ENCODE assay signal across 22 cellular contexts in genomic region chr1:7987528-7987927, GRCh38. TPM values are rescaled to one million over a fixed set of nuclear protein-coding genes. Genes with fewer than 3 reads are reported as not detected.
"Had no signal": no experiment of that assay in that cellular context is flagged by ENCODE, and none has a peak within 500 bp of the region (broad histone marks: within the 10 kb centered on the region; RNA-seq: fewer than 3 reads in every experiment).

No MANE protein-coding gene starts in this region.

- H3K27ac ChIP-seq: coronary artery, hepatocyte, neural progenitor cell, pancreas, prostate gland, right lobe of liver, tibial artery had no signal

- H3K9ac ChIP-seq: neural progenitor cell had no signal

- H3K27ac Mint-ChIP-seq: natural killer cell treated with Interleukin-12 subunit alpha and Interleukin-12 subunit beta and Interleukin-15 and Interleukin-18, amount 100 ng/mL, for 72 hours; neural progenitor cell; stimulated activated effector memory CD8-positive, alpha-beta T cell treated with anti-CD3 and anti-CD28 coated beads, Interleukin-12 subunit alpha, Interleukin-12 subunit beta, amount 100 ng/mL, for 72 hours had no signal

- DNase-seq: effector CD4-positive, alpha-beta T cell; foreskin melanocyte; head of caudate nucleus; left colon; left ventricle myocardium superior; mesenchymal stem cell; midbrain; occipital lobe; pancreas; right lobe of liver; stimulated activated CD4-positive, alpha-beta T cell treated with anti-CD3 and anti-CD28 coated beads, Interleukin-4, amount 100 ng/mL, for 1 hour; stimulated activated CD8-positive, alpha-beta memory T cell treated with anti-CD3 and anti-CD28 coated beads, Interleukin-4, amount 100 ng/mL, for 48 hours; stimulated activated naive CD8-positive, alpha-beta T cell treated with anti-CD3 and anti-CD28 coated beads, Interleukin-15, Interleukin-2, amounts not matched to agents 100 U/mL and 50 U/mL, for 24 hours; tibial artery had no signal

- H3K27me3 ChIP-seq: hepatocyte, neural progenitor cell, pancreas, right lobe of liver, tibial artery had no signal

- H3K4me1 ChIP-seq: pancreas, prostate gland had no signal

- H3K9me3 Mint-ChIP-seq: neural progenitor cell; stimulated activated effector memory CD8-positive, alpha-beta T cell treated with anti-CD3 and anti-CD28 coated beads, Interleukin-12 subunit alpha, Interleukin-12 subunit beta, amount 100 ng/mL, for 72 hours had no signal

- H3K4me2 ChIP-seq: hepatocyte, neural progenitor cell had no signal

- H3K4me3 ChIP-seq: coronary artery, hepatocyte, lung, neural progenitor cell, pancreas, prostate gland, right lobe of liver, tibial artery had no signal

- H2AFZ ChIP-seq: hepatocyte, neural progenitor cell had no signal

- H3K36me3 ChIP-seq: neural progenitor cell had no signal

- H3K27me3 Mint-ChIP-seq: natural killer cell treated with Interleukin-12 subunit alpha and Interleukin-12 subunit beta and Interleukin-15 and Interleukin-18, amount 100 ng/mL, for 72 hours had no signal

- H3K4me3 Mint-ChIP-seq: natural killer cell treated with Interleukin-12 subunit alpha and Interleukin-12 subunit beta and Interleukin-15 and Interleukin-18, amount 100 ng/mL, for 72 hours; neural progenitor cell; stimulated activated effector memory CD8-positive, alpha-beta T cell treated with anti-CD3 and anti-CD28 coated beads, Interleukin-12 subunit alpha, Interleukin-12 subunit beta, amount 100 ng/mL, for 72 hours had no signal

- H3K9me3 ChIP-seq: pancreas, prostate gland, right lobe of liver, tibial artery had no signal

- ATAC-seq: left colon; left ventricle myocardium superior; natural killer cell treated with Interleukin-12 subunit alpha and Interleukin-12 subunit beta and Interleukin-15 and Interleukin-18, amount 100 ng/mL, for 72 hours; pancreas; right lobe of liver; stimulated activated effector memory CD8-positive, alpha-beta T cell treated with anti-CD3 and anti-CD28 coated beads, Interleukin-12 subunit alpha, Interleukin-12 subunit beta, amount 100 ng/mL, for 72 hours; stimulated activated naive CD8-positive, alpha-beta T cell treated with anti-CD3 and anti-CD28 coated beads, Interleukin-15, Interleukin-2, amounts not matched to agents 100 U/mL and 50 U/mL, for 24 hours had no signal

RNA-seq across cellular contexts. Expression of gene TNFRSF9, which starts 46.9 kb away (rescaled TPM):
- total RNA-seq: left ventricle myocardium superior, occipital lobe, prostate gland, temporal lobe had no signal
